In the genomic region with DNA sequence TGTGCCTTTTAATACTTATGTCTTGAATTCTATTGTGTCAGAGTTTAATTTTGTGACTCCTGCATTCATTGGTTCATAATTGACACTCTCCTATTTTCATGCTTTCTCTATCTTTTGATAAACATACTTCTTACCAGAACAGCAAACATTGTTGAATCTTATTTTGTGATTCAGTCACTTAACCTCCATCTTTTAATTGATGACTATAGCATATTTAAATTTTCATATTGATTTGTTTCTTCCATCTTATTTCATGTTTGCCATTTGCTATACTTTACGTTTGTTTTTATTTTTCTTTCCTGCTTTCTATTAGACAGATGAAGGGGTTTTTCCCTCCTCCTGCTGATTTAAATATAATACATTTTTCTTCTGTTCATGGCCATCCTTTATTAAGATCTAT, we compare ENCODE assay signal across 34 cellular contexts.
"Had no signal": no experiment of that assay in that cellular context is flagged by ENCODE, and none has a peak within 500 bp of the region (broad histone marks: within the 10 kb centered on the region; RNA-seq: fewer than 3 reads in every experiment).

No MANE protein-coding gene starts in this region.

- FAIRE-seq: frontal cortex had no signal

- H3K4me1 Mint-ChIP-seq: activated B cell treated with CpG ODN at 0.5 μM for 24 hours; activated CD4-positive, alpha-beta memory T cell treated with anti-CD3 and anti-CD28 coated beads, Interleukin-2, amount 10 ng/mL, durations not matched to agents 7 days and 5 days; activated naive CD4-positive, alpha-beta T cell treated with anti-CD3 and anti-CD28 coated beads, Interleukin-2, amount 10 ng/mL, durations not matched to agents 7 days and 5 days; activated naive CD8-positive, alpha-beta T cell treated with anti-CD3 and anti-CD28 coated beads, Interleukin-2, amount 10 ng/mL, durations not matched to agents 7 days and 5 days; endodermal cell; T-helper 17 cell had no signal

- ATAC-seq: activated CD4-positive, CD25-positive, alpha-beta regulatory T cell treated with anti-CD3 and anti-CD28 coated beads, Interleukin-2, amount 50 U/mL, for 24 hours; activated naive CD4-positive, alpha-beta T cell treated with anti-CD3 and anti-CD28 coated beads, Interleukin-2, amount 50 U/mL, for 72 hours; activated T-cell treated with anti-CD3 and anti-CD28 coated beads, Interleukin-2, amount 50 U/mL, for 72 hours; esophagus mucosa; T-helper 17 cell had no signal

- H3K4me1 ChIP-seq: breast epithelium had no signal

- H3K4me3 Mint-ChIP-seq: activated B cell treated with CpG ODN at 0.5 μM for 24 hours; activated CD4-positive, alpha-beta memory T cell treated with anti-CD3 and anti-CD28 coated beads, Interleukin-2, amount 10 ng/mL, durations not matched to agents 7 days and 5 days; activated naive CD4-positive, alpha-beta T cell treated with anti-CD3 and anti-CD28 coated beads, Interleukin-2, amount 10 ng/mL, durations not matched to agents 7 days and 5 days; activated naive CD8-positive, alpha-beta T cell treated with anti-CD3 and anti-CD28 coated beads, Interleukin-2, amount 10 ng/mL, durations not matched to agents 7 days and 5 days; activated T-cell treated with anti-CD3 and anti-CD28 coated beads, Interleukin-2, amount 50 U/mL, for 24 hours; activated T-cell treated with anti-CD3 and anti-CD28 coated beads, Interleukin-2, amount 50 U/mL, for 72 hours; brain; dendritic cell treated with granulocyte-macrophage colony-stimulating factor and Interleukin-4, amounts not matched to agents 40 ng/mL and 50 ng/mL, for 4 days; endodermal cell; T-helper 17 cell; T-helper 2 cell treated with Interferon-gamma antibody and Interleukin-4, amounts not matched to agents 5 μg/mL and 100 μg/mL, for 36 hours had no signal

- H3K36me3 Mint-ChIP-seq: activated naive CD4-positive, alpha-beta T cell treated with anti-CD3 and anti-CD28 coated beads, Interleukin-2, amount 10 ng/mL, durations not matched to agents 7 days and 5 days; activated naive CD4-positive, alpha-beta T cell treated with anti-CD3 and anti-CD28 coated beads, Interleukin-2, amount 50 U/mL, for 72 hours; activated naive CD8-positive, alpha-beta T cell treated with anti-CD3 and anti-CD28 coated beads, Interleukin-2, amount 10 ng/mL, durations not matched to agents 7 days and 5 days; brain had no signal

- H3K27ac ChIP-seq: ascending aorta, breast epithelium, cardiac muscle cell, coronary artery, dorsolateral prefrontal cortex, WERI-Rb-1 had no signal

- H3K9me3 Mint-ChIP-seq: activated B cell treated with CpG ODN at 0.5 μM for 24 hours; activated CD4-positive, alpha-beta memory T cell treated with anti-CD3 and anti-CD28 coated beads, Interleukin-2, amount 10 ng/mL, durations not matched to agents 7 days and 5 days; activated naive CD4-positive, alpha-beta T cell treated with anti-CD3 and anti-CD28 coated beads, Interleukin-2, amount 10 ng/mL, durations not matched to agents 7 days and 5 days; activated naive CD4-positive, alpha-beta T cell treated with anti-CD3 and anti-CD28 coated beads, Interleukin-2, amount 50 U/mL, for 72 hours; activated naive CD8-positive, alpha-beta T cell treated with anti-CD3 and anti-CD28 coated beads, Interleukin-2, amount 10 ng/mL, durations not matched to agents 7 days and 5 days; activated T-cell treated with anti-CD3 and anti-CD28 coated beads, Interleukin-2, amount 50 U/mL, for 24 hours; activated T-cell treated with anti-CD3 and anti-CD28 coated beads, Interleukin-2, amount 50 U/mL, for 72 hours; brain; dendritic cell treated with granulocyte-macrophage colony-stimulating factor and Interleukin-4, amounts not matched to agents 40 ng/mL and 50 ng/mL, for 4 days; T-helper 2 cell treated with Interferon-gamma antibody and Interleukin-4, amounts not matched to agents 5 μg/mL and 100 μg/mL, for 36 hours had no signal

- DNase-seq: activated B cell treated with CpG ODN at 0.5 μM for 24 hours; activated CD4-positive, alpha-beta memory T cell treated with anti-CD3 and anti-CD28 coated beads, Interleukin-2, amount 10 ng/mL, durations not matched to agents 7 days and 5 days; activated CD4-positive, alpha-beta T cell treated with anti-CD3 and anti-CD28 coated beads for 48 hours; activated CD4-positive, alpha-beta T cell treated with anti-CD3 and anti-CD28 coated beads, Interleukin-2, amount 50 U/mL, for 4 hours; activated CD8-positive, alpha-beta memory T cell treated with anti-CD3 and anti-CD28 coated beads, Interleukin-2, amount 50 U/mL, for 48 hours; activated gamma-delta T cell; activated naive CD4-positive, alpha-beta T cell; activated naive CD4-positive, alpha-beta T cell treated with anti-CD3 and anti-CD28 coated beads, Interleukin-2, amount 10 ng/mL, durations not matched to agents 7 days and 5 days; activated naive CD8-positive, alpha-beta T cell treated with anti-CD3 and anti-CD28 coated beads, Interleukin-2, amount 10 ng/mL, durations not matched to agents 7 days and 5 days; activated T-cell treated with anti-CD3 and anti-CD28 coated beads for 4 hours; activated T-cell treated with anti-CD3 and anti-CD28 coated beads, Interleukin-2, amount 50 U/mL, for 24 hours; activated T-cell treated with anti-CD3 and anti-CD28 coated beads, Interleukin-2, amount 50 U/mL, for 72 hours; central memory CD4-positive, alpha-beta T cell; cerebellar nuclear complex; dorsolateral prefrontal cortex; effector memory CD4-positive, alpha-beta T cell; endodermal cell; foreskin fibroblast; head of caudate nucleus; T-helper 1 cell; T-helper 17 cell; T1000; WERI-Rb-1 had no signal

- H3K4me3 ChIP-seq: ascending aorta, breast epithelium, cardiac muscle cell, coronary artery, dorsolateral prefrontal cortex had no signal

- H3K27ac Mint-ChIP-seq: activated B cell treated with CpG ODN at 0.5 μM for 24 hours; activated CD4-positive, alpha-beta memory T cell treated with anti-CD3 and anti-CD28 coated beads, Interleukin-2, amount 10 ng/mL, durations not matched to agents 7 days and 5 days; activated naive CD4-positive, alpha-beta T cell treated with anti-CD3 and anti-CD28 coated beads, Interleukin-2, amount 10 ng/mL, durations not matched to agents 7 days and 5 days; activated naive CD4-positive, alpha-beta T cell treated with anti-CD3 and anti-CD28 coated beads, Interleukin-2, amount 50 U/mL, for 72 hours; activated naive CD8-positive, alpha-beta T cell treated with anti-CD3 and anti-CD28 coated beads, Interleukin-2, amount 10 ng/mL, durations not matched to agents 7 days and 5 days; activated T-cell treated with anti-CD3 and anti-CD28 coated beads, Interleukin-2, amount 50 U/mL, for 24 hours; activated T-cell treated with anti-CD3 and anti-CD28 coated beads, Interleukin-2, amount 50 U/mL, for 72 hours; dendritic cell treated with granulocyte-macrophage colony-stimulating factor and Interleukin-4, amounts not matched to agents 40 ng/mL and 50 ng/mL, for 4 days; endodermal cell; T-helper 17 cell; T-helper 2 cell treated with Interferon-gamma antibody and Interleukin-4, amounts not matched to agents 5 μg/mL and 100 μg/mL, for 36 hours had no signal

- H3K27me3 Mint-ChIP-seq: activated B cell treated with CpG ODN at 0.5 μM for 24 hours, brain, T-helper 17 cell had no signal

- H3K9me3 ChIP-seq: ascending aorta, breast epithelium had no signal

- H3K27me3 ChIP-seq: ascending aorta had no signal

- H3K36me3 ChIP-seq: ascending aorta, breast epithelium, cardiac muscle cell, WERI-Rb-1 had no signal
